24 cellular contexts compared by ENCODE assay signal in genomic region chr9:128358090-128358489, GRCh38.
"Had no signal": no experiment of that assay in that cellular context is flagged by ENCODE, and none has a peak within 500 bp of the region (broad histone marks: within the 10 kb centered on the region; RNA-seq: fewer than 3 reads in every experiment).

No MANE protein-coding gene starts in this region.

- H3K27me3 ChIP-seq: colonic mucosa, esophagus muscularis mucosa, foreskin keratinocyte, gastroesophageal sphincter, heart left ventricle, hepatocyte, left lung had no signal

- H3K27ac ChIP-seq: colonic mucosa, esophagus muscularis mucosa, foreskin keratinocyte, gastroesophageal sphincter, heart left ventricle, hepatocyte, left lung, lower lobe of right lung had no signal

- H3K4me3 ChIP-seq: colonic mucosa, esophagus muscularis mucosa, gastroesophageal sphincter, heart left ventricle, hepatocyte, left lung, lower lobe of right lung, mucosa of descending colon had no signal

- H3K79me2 ChIP-seq: hepatocyte had no signal

- H3K27ac Mint-ChIP-seq: dendritic cell treated with granulocyte-macrophage colony-stimulating factor and Interleukin-4, amounts not matched to agents 40 ng/mL and 50 ng/mL, for 4 days; immature natural killer cell; mesothelial cell of epicardium had no signal

- H3K36me3 ChIP-seq: colonic mucosa had no signal

- H3K9me3 Mint-ChIP-seq: dendritic cell treated with granulocyte-macrophage colony-stimulating factor and Interleukin-4, amounts not matched to agents 40 ng/mL and 50 ng/mL, for 4 days; immature natural killer cell; mesothelial cell of epicardium; naive B cell had no signal

- H2AFZ ChIP-seq: hepatocyte had no signal

- H3K4me1 ChIP-seq: foreskin keratinocyte had no signal

- ATAC-seq: foreskin keratinocyte, gastroesophageal sphincter, heart left ventricle, left colon, left lung, left ventricle myocardium superior, lower lobe of right lung, mucosa of descending colon had no signal

- DNase-seq: colonic mucosa; cortex of kidney; effector memory CD4-positive, alpha-beta T cell; foreskin keratinocyte; heart left ventricle; hypothalamus; immature natural killer cell; islet precursor cell; kidney; kidney glomerular epithelial cell; left colon; left lung; left ventricle myocardium superior; lower lobe of right lung; mesenchymal stem cell; mucosa of descending colon; naive B cell had no signal

- H3K4me2 ChIP-seq: hepatocyte had no signal

- H3K9me3 ChIP-seq: colonic mucosa, esophagus muscularis mucosa, gastroesophageal sphincter, heart left ventricle, left lung, lower lobe of right lung, mucosa of descending colon had no signal

- FAIRE-seq: endothelial cell of umbilical vein, frontal cortex, kidney had no signal
